In genomic region chr17:59151007-59151406, GRCh38 we compare ENCODE assay signal across 19 cellular contexts. TPM values are rescaled to one million over a fixed set of nuclear protein-coding genes. Genes with fewer than 3 reads are reported as not detected.
DNase-seq lines count a peak whose midpoint lies in the region; TF ChIP-seq lines count a peak whose summit lies in the region.
"Had no signal": no experiment of that assay in that cellular context is flagged by ENCODE, and none has a peak within 500 bp of the region (broad histone marks: within the 10 kb centered on the region; RNA-seq: fewer than 3 reads in every experiment).

No MANE protein-coding gene starts in this region.

- H3K9me3 ChIP-seq in SU-DHL-6 (ENCODE audit: insufficient read depth, low read length) (no peaks in the 10 kb centered on the region), fibroblast of lung (ENCODE audit: control insufficient read depth, insufficient read depth, low read depth, low read length) (no peaks in the 10 kb centered on the region), skeletal muscle satellite cell (replicated peaks; ENCODE audit: low read length) (no peaks in the 10 kb centered on the region)
- H3K9me3 ChIP-seq: BLaER1, body of pancreas, lower lobe of right lung, SJSA1, thoracic aorta had no signal

- TF ChIP-seq CTCF in SU-DHL-6 (IDR thresholded peaks at IDR 0.05; ENCODE audit: insufficient read depth, low read length, poor library complexity, severe bottlenecking) (no peak), fibroblast of lung (conservative IDR thresholded peaks at IDR 0.05 in 1 of 2, IDR thresholded peaks at IDR 0.05 in 1 of 2; ENCODE audit: low read depth in 1 of 2, low read length in 2 of 2) (no peak)

- peak; percentile 35 for DNase-seq in Jurkat, Clone E6-1 (ENCODE audit: low read depth, low spot score)
- DNase-seq in fibroblast of lung (ENCODE audit: low read depth in 2 of 2) (peak; percentile 17 to 36), HT-29 (ENCODE audit: low spot score) (no peak), NCI-H446 treated with DMSO at 0.1 percent for 48 hours (lab: John Stamatoyannopoulos, UW) (no peak)
- DNase-seq in activated T-cell treated with anti-CD3 and anti-CD28 coated beads, Interleukin-2, amount 50 U/mL, for 48 hours, result no peak
- DNase-seq: activated CD4-positive, alpha-beta T cell treated with anti-CD3 and anti-CD28 coated beads, Interleukin-2, amount 10 ng/mL, durations not matched to agents 7 days and 5 days; activated naive CD4-positive, alpha-beta T cell treated with anti-CD3 and anti-CD28 coated beads, Interleukin-2, amount 10 ng/mL, durations not matched to agents 7 days and 5 days; activated T-cell treated with anti-CD3 and anti-CD28 coated beads for 4 hours; body of pancreas; DMS 273 treated with DMSO at 0.1 percent for 48 hours; glutamatergic neuron; lower lobe of right lung; naive B cell; NCI-H146 had no signal

- H3K4me2 ChIP-seq in SU-DHL-6 (ENCODE audit: low read depth, low read length, poor library complexity, severe bottlenecking) (peak overlapping the region; percentile 100), fibroblast of lung (ENCODE audit: extremely low read depth, insufficient read depth, low read length) (peak overlapping the region; percentile 26), skeletal muscle satellite cell (ENCODE audit: low read length) (peak overlapping the region; percentile 76)

- no peaks in the 10 kb centered on the region for H3K27me3 ChIP-seq in SU-DHL-6 (ENCODE audit: low read length)
- H3K27me3 ChIP-seq in fibroblast of lung (ENCODE audit: control insufficient read depth, insufficient read depth, low read length), result no peaks in the 10 kb centered on the region
- no peaks in the 10 kb centered on the region for H3K27me3 ChIP-seq in skeletal muscle satellite cell (ENCODE audit: control insufficient read depth, insufficient read depth, low read length)
- H3K27me3 ChIP-seq: BLaER1, body of pancreas, SJSA1 had no signal

- H3K9ac ChIP-seq in SU-DHL-6 (ENCODE audit: low read length), result peak overlapping the region; percentile 91; the same call in 1 of the 2 replicates
- no peak overlapping the region for H3K9ac ChIP-seq in fibroblast of lung (ENCODE audit: insufficient read depth, low read length)
- H3K9ac ChIP-seq in skeletal muscle satellite cell (ENCODE audit: low read depth, low read length), result no peak overlapping the region
- H3K9ac ChIP-seq: BLaER1 had no signal

- H4K20me1 ChIP-seq in SU-DHL-6 (ENCODE audit: low read depth, low read length) (peaks cover 2% of the 10 kb centered on the region; the same call in 1 of the 2 replicates), fibroblast of lung (ENCODE audit: control insufficient read depth, extremely low read depth, insufficient read depth, low read length) (no peaks in the 10 kb centered on the region)

- H3K79me2 ChIP-seq in SU-DHL-6 (ENCODE audit: insufficient read depth, low read length) (peaks cover 91% of the 10 kb centered on the region), fibroblast of lung (ENCODE audit: control insufficient read depth, insufficient read depth, low read length) (peaks cover 86% of the 10 kb centered on the region)

- H3K4me1 ChIP-seq in fibroblast of lung (ENCODE audit: control insufficient read depth, extremely low read depth, insufficient read depth, low read length) (peaks cover 10% of the 10 kb centered on the region), skeletal muscle satellite cell (ENCODE audit: control insufficient read depth, insufficient read depth, low read length) (peaks cover 45% of the 10 kb centered on the region)

- H3K36me3 ChIP-seq in SU-DHL-6 (ENCODE audit: low read length) (peaks cover 5% of the 10 kb centered on the region; the same call in 1 of the 2 replicates), fibroblast of lung (ENCODE audit: control insufficient read depth, insufficient read depth, low read length) (no peaks in the 10 kb centered on the region), skeletal muscle satellite cell (ENCODE audit: insufficient read depth, low read length) (no peaks in the 10 kb centered on the region)
- H3K36me3 ChIP-seq: lower lobe of right lung, thoracic aorta had no signal

- H2AFZ ChIP-seq in SU-DHL-6 (ENCODE audit: low read depth, low read length, severe bottlenecking) (no peak overlapping the region), fibroblast of lung (ENCODE audit: low read length) (no peak overlapping the region)

- H3K9me2 ChIP-seq in SU-DHL-6 (replicated peaks; ENCODE audit: insufficient read depth, low read length), result no peaks in the 10 kb centered on the region

- no peak overlapping the region for H3K4me3 ChIP-seq in Jurkat, Clone E6-1 (ENCODE audit: low read length)
- peak overlapping the region; percentile 91 for H3K4me3 ChIP-seq in SU-DHL-6 (ENCODE audit: insufficient read depth, low read length, poor library complexity, severe bottlenecking)
- peak overlapping the region in 1 of 4 experiments; percentile 85 for H3K4me3 ChIP-seq in fibroblast of lung (replicated peaks in 1 of 4; ENCODE audit: control extremely low read depth in 1 of 4, insufficient read depth in 1 of 4, low read depth in 3 of 4, low read length in 4 of 4)
- H3K4me3 ChIP-seq in skeletal muscle satellite cell (ENCODE audit: low read length), result no peak overlapping the region
- H3K4me3 ChIP-seq: BLaER1, body of pancreas, lower lobe of right lung, SJSA1, thoracic aorta had no signal

- peaks cover 20% of the 10 kb centered on the region for H3F3A ChIP-seq in SU-DHL-6 (ENCODE audit: insufficient read depth)

- H3K27ac ChIP-seq in SU-DHL-6 (ENCODE audit: low read depth, low read length) (peak overlapping the region; percentile 26; the same call in 1 of the 2 replicates), fibroblast of lung (ENCODE audit: insufficient read depth, low read length) (no peak overlapping the region)
- H3K27ac ChIP-seq: BLaER1, body of pancreas, lower lobe of right lung, thoracic aorta had no signal

RNA-seq across cellular contexts. Expression of gene SKA2, which starts 4.0 kb away (rescaled TPM):
- polyA plus RNA-seq in Jurkat, Clone E6-1 (2012; ENCODE audit: insufficient read depth, insufficient read length), result 139 TPM
- 32.9 and 53.7 TPM in 2 replicates for total RNA-seq in fibroblast of lung
- 52.9 and 63.0 TPM in 2 replicates for polyA plus RNA-seq in fibroblast of lung
- 88.0 and 89.5 TPM in 2 replicates for polyA plus RNA-seq in fibroblast of lung (2012)
- 6.4 and 6.8 TPM in 2 replicates for polyA minus RNA-seq in fibroblast of lung (ENCODE audit: low replicate concordance)
- total RNA-seq in skeletal muscle satellite cell (2012; rRNA removed), result 21.6 and 35.2 TPM in 2 replicates
- 43.5 and 47.0 TPM in 2 replicates for total RNA-seq in HT-29 (2014; rRNA removed; shearing (Covaris generic))

RNA-seq across cellular contexts. Expression of gene PRR11, which starts 4.5 kb away (rescaled TPM):
- 46.2 TPM for polyA plus RNA-seq in Jurkat, Clone E6-1 (2012; ENCODE audit: insufficient read depth, insufficient read length)
- 1.0 and 6.1 TPM in 2 replicates for total RNA-seq in fibroblast of lung
- 18.9 and 63.1 TPM in 2 replicates for polyA plus RNA-seq in fibroblast of lung
- polyA plus RNA-seq in fibroblast of lung (2012), result 14.1 and 44.8 TPM in 2 replicates
- 6.7 and 17.7 TPM in 2 replicates for polyA minus RNA-seq in fibroblast of lung (ENCODE audit: low replicate concordance)
- 8.5 and 115 TPM in 2 replicates for total RNA-seq in skeletal muscle satellite cell (2012; rRNA removed)
- total RNA-seq in HT-29 (2014; rRNA removed; shearing (Covaris generic)), result 9.7 and 10.0 TPM in 2 replicates

RNA-seq across cellular contexts. Expression of gene TRIM37, which starts 44.3 kb away (rescaled TPM):
- polyA plus RNA-seq in Jurkat, Clone E6-1 (2012; ENCODE audit: insufficient read depth, insufficient read length), result 25.0 TPM
- total RNA-seq in fibroblast of lung, result 43.7 and 55.3 TPM in 2 replicates
- polyA plus RNA-seq in fibroblast of lung, result 28.2 and 29.3 TPM in 2 replicates
- 19.9 and 22.3 TPM in 2 replicates for polyA plus RNA-seq in fibroblast of lung (2012)
- polyA minus RNA-seq in fibroblast of lung (ENCODE audit: low replicate concordance), result 44.4 and 55.8 TPM in 2 replicates
- 16.6 and 27.6 TPM in 2 replicates for total RNA-seq in skeletal muscle satellite cell (2012; rRNA removed)
- 18.0 and 21.7 TPM in 2 replicates for total RNA-seq in HT-29 (2014; rRNA removed; shearing (Covaris generic))

RNA-seq across cellular contexts. Expression of gene SMG8, which starts 58.8 kb away (rescaled TPM):
- 18.3 TPM for polyA plus RNA-seq in Jurkat, Clone E6-1 (2012; ENCODE audit: insufficient read depth, insufficient read length)
- 25.3 and 25.7 TPM in 2 replicates for total RNA-seq in fibroblast of lung
- polyA plus RNA-seq in fibroblast of lung, result 13.3 and 14.5 TPM in 2 replicates
- polyA plus RNA-seq in fibroblast of lung (2012), result 9.4 and 10.7 TPM in 2 replicates
- polyA minus RNA-seq in fibroblast of lung (ENCODE audit: low replicate concordance), result 6.6 and 22.9 TPM in 2 replicates
- 15.5 and 18.0 TPM in 2 replicates for total RNA-seq in skeletal muscle satellite cell (2012; rRNA removed)
- 8.7 and 10.5 TPM in 2 replicates for total RNA-seq in HT-29 (2014; rRNA removed; shearing (Covaris generic))

Comparison
In these comparisons a context has a peak if more than half of its experiments do, and no peak if none do; other contexts are left out.
1. DNase-seq: peak in Jurkat, Clone E6-1 (single experiment) and fibroblast of lung (2 of 2); none in activated T-cell treated with anti-CD3 and anti-CD28 coated beads, Interleukin-2, amount 50 U/mL, for 48 hours (0 of 2), HT-29 (single experiment) and NCI-H446 treated with DMSO at 0.1 percent for 48 hours (single experiment).
2. H3K4me2 ChIP-seq: peak in every context shown above with its lines; median percentile 100 in SU-DHL-6; 76 in skeletal muscle satellite cell; 26 in fibroblast of lung.